1 cellular context compared by ENCODE assay signal in the genomic region with DNA sequence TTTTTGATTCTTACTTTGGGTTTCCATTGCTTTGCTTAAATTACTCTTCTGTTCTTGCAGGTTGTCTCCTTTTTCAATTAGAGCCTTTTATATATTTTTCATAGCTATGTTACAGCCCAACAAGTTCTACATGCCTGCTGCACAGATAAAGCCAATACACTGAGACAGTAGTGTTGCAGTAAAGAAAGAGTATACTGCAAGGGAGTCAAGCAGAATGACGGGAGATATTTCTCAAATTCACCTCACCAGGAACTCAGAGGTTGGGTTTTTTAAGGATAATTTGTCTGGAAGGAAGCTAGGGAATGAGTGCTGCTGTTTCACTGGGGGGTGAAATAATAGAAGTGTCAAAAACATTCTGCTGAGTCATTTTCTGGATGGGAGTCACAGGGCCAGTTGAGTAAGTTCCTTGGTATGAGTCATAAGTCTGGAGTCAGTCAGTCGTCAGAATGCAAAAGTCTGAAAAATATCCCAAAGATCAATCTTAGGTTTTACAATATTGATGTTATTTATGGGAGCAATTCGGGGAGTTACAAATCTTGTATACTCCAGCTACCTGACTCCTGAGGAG.
TF ChIP-seq lines count a peak whose summit lies in the region.

No MANE protein-coding gene starts in this region.

TF ChIP-seq in K562, 482 proteins besides CTCF, POLR2A, EP300 and RAD21 (continued from another document and continues in another):
- TF ChIP-seq, protein P1, sequence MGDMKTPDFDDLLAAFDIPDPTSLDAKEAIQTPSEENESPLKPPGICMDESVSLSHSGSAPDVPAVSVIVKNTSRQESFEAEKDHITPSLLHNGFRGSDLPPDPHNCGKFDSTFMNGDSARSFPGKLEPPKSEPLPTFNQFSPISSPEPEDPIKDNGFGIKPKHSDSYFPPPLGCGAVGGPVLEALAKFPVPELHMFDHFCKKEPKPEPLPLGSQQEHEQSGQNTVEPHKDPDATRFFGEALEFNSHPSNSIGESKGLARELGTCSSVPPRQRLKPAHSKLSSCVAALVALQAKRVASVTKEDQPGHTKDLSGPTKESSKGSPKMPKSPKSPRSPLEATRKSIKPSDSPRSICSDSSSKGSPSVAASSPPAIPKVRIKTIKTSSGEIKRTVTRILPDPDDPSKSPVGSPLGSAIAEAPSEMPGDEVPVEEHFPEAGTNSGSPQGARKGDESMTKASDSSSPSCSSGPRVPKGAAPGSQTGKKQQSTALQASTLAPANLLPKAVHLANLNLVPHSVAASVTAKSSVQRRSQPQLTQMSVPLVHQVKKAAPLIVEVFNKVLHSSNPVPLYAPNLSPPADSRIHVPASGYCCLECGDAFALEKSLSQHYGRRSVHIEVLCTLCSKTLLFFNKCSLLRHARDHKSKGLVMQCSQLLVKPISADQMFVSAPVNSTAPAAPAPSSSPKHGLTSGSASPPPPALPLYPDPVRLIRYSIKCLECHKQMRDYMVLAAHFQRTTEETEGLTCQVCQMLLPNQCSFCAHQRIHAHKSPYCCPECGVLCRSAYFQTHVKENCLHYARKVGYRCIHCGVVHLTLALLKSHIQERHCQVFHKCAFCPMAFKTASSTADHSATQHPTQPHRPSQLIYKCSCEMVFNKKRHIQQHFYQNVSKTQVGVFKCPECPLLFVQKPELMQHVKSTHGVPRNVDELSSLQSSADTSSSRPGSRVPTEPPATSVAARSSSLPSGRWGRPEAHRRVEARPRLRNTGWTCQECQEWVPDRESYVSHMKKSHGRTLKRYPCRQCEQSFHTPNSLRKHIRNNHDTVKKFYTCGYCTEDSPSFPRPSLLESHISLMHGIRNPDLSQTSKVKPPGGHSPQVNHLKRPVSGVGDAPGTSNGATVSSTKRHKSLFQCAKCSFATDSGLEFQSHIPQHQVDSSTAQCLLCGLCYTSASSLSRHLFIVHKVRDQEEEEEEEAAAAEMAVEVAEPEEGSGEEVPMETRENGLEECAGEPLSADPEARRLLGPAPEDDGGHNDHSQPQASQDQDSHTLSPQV (IDR thresholded peaks at IDR 0.05), result no peak
- TF ChIP-seq, protein P2, sequence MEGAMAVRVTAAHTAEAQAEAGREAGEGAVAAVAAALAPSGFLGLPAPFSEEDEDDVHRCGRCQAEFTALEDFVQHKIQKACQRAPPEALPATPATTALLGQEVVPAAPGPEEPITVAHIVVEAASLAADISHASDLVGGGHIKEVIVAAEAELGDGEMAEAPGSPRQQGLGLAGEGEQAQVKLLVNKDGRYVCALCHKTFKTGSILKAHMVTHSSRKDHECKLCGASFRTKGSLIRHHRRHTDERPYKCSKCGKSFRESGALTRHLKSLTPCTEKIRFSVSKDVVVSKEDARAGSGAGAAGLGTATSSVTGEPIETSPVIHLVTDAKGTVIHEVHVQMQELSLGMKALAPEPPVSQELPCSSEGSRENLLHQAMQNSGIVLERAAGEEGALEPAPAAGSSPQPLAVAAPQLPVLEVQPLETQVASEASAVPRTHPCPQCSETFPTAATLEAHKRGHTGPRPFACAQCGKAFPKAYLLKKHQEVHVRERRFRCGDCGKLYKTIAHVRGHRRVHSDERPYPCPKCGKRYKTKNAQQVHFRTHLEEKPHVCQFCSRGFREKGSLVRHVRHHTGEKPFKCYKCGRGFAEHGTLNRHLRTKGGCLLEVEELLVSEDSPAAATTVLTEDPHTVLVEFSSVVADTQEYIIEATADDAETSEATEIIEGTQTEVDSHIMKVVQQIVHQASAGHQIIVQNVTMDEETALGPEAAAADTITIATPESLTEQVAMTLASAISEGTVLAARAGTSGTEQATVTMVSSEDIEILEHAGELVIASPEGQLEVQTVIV (CRISPR knock-in tag; IDR thresholded peaks at IDR 0.05; ENCODE audit: borderline replicate concordance), result no peak
- TF ChIP-seq ZNF133 (CRISPR knock-in tag; IDR thresholded peaks at IDR 0.05), result no peak
- TF ChIP-seq MEIS2 (IDR thresholded peaks at IDR 0.05; ENCODE audit: partially characterized antibody), result no peak
- no peak for TF ChIP-seq SLC30A9 (CRISPR knock-in tag; IDR thresholded peaks at IDR 0.05)
- TF ChIP-seq HDAC1 (IDR thresholded peaks at IDR 0.05), result no peak
- TF ChIP-seq ZNF717 (CRISPR knock-in tag; IDR thresholded peaks at IDR 0.05), result no peak
- TF ChIP-seq ZNF41 (CRISPR knock-in tag; conservative IDR thresholded peaks at IDR 0.05), result no peak
- no peak for TF ChIP-seq ZNF778 (CRISPR knock-in tag; IDR thresholded peaks at IDR 0.05)
- no peak for TF ChIP-seq PCBP1 (IDR thresholded peaks at IDR 0.05; ENCODE audit: low read depth, low read length, poor library complexity, severe bottlenecking)
- no peak for TF ChIP-seq GATAD2B (IDR thresholded peaks at IDR 0.05; ENCODE audit: borderline replicate concordance)
- no peak for TF ChIP-seq SNIP1 (IDR thresholded peaks at IDR 0.05; ENCODE audit: low read depth)
- TF ChIP-seq, protein P3, sequence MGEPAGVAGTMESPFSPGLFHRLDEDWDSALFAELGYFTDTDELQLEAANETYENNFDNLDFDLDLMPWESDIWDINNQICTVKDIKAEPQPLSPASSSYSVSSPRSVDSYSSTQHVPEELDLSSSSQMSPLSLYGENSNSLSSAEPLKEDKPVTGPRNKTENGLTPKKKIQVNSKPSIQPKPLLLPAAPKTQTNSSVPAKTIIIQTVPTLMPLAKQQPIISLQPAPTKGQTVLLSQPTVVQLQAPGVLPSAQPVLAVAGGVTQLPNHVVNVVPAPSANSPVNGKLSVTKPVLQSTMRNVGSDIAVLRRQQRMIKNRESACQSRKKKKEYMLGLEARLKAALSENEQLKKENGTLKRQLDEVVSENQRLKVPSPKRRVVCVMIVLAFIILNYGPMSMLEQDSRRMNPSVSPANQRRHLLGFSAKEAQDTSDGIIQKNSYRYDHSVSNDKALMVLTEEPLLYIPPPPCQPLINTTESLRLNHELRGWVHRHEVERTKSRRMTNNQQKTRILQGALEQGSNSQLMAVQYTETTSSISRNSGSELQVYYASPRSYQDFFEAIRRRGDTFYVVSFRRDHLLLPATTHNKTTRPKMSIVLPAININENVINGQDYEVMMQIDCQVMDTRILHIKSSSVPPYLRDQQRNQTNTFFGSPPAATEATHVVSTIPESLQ (CRISPR knock-in tag; IDR thresholded peaks at IDR 0.05), result no peak
- TF ChIP-seq OTX1 (CRISPR knock-in tag; IDR thresholded peaks at IDR 0.05), result no peak
- TF ChIP-seq, protein P4, sequence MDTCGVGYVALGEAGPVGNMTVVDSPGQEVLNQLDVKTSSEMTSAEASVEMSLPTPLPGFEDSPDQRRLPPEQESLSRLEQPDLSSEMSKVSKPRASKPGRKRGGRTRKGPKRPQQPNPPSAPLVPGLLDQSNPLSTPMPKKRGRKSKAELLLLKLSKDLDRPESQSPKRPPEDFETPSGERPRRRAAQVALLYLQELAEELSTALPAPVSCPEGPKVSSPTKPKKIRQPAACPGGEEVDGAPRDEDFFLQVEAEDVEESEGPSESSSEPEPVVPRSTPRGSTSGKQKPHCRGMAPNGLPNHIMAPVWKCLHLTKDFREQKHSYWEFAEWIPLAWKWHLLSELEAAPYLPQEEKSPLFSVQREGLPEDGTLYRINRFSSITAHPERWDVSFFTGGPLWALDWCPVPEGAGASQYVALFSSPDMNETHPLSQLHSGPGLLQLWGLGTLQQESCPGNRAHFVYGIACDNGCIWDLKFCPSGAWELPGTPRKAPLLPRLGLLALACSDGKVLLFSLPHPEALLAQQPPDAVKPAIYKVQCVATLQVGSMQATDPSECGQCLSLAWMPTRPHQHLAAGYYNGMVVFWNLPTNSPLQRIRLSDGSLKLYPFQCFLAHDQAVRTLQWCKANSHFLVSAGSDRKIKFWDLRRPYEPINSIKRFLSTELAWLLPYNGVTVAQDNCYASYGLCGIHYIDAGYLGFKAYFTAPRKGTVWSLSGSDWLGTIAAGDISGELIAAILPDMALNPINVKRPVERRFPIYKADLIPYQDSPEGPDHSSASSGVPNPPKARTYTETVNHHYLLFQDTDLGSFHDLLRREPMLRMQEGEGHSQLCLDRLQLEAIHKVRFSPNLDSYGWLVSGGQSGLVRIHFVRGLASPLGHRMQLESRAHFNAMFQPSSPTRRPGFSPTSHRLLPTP (IDR thresholded peaks at IDR 0.05; ENCODE audit: borderline replicate concordance, extremely low read depth, insufficient read length), result no peak
- TF ChIP-seq ZNF24 (IDR thresholded peaks at IDR 0.05), result no peak
- no peak for TF ChIP-seq SMC3 (conservative IDR thresholded peaks at IDR 0.05; ENCODE audit: insufficient read depth, low read depth, low read length)
- TF ChIP-seq, protein P5, sequence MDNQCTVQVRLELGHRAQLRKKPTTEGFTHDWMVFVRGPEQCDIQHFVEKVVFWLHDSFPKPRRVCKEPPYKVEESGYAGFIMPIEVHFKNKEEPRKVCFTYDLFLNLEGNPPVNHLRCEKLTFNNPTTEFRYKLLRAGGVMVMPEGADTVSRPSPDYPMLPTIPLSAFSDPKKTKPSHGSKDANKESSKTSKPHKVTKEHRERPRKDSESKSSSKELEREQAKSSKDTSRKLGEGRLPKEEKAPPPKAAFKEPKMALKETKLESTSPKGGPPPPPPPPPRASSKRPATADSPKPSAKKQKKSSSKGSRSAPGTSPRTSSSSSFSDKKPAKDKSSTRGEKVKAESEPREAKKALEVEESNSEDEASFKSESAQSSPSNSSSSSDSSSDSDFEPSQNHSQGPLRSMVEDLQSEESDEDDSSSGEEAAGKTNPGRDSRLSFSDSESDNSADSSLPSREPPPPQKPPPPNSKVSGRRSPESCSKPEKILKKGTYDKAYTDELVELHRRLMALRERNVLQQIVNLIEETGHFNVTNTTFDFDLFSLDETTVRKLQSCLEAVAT (IDR thresholded peaks at IDR 0.05), result 0 out of 4 replicates have a peak, but pooled peaks of 1 of the 2 experiments have one; percentile 19
- TF ChIP-seq, protein P6, sequence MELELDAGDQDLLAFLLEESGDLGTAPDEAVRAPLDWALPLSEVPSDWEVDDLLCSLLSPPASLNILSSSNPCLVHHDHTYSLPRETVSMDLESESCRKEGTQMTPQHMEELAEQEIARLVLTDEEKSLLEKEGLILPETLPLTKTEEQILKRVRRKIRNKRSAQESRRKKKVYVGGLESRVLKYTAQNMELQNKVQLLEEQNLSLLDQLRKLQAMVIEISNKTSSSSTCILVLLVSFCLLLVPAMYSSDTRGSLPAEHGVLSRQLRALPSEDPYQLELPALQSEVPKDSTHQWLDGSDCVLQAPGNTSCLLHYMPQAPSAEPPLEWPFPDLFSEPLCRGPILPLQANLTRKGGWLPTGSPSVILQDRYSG (tag; conservative IDR thresholded peaks at IDR 0.05; ENCODE audit: low read depth), result no peak
- TF ChIP-seq NONO (IDR thresholded peaks at IDR 0.05; ENCODE audit: low read depth in 2 of 2, low read length in 1 of 2), result no peak
- TF ChIP-seq YBX1 (IDR thresholded peaks at IDR 0.05), result no peak
- TF ChIP-seq GTF2A2 (tag; IDR thresholded peaks at IDR 0.05), result no peak
- TF ChIP-seq, protein P7, sequence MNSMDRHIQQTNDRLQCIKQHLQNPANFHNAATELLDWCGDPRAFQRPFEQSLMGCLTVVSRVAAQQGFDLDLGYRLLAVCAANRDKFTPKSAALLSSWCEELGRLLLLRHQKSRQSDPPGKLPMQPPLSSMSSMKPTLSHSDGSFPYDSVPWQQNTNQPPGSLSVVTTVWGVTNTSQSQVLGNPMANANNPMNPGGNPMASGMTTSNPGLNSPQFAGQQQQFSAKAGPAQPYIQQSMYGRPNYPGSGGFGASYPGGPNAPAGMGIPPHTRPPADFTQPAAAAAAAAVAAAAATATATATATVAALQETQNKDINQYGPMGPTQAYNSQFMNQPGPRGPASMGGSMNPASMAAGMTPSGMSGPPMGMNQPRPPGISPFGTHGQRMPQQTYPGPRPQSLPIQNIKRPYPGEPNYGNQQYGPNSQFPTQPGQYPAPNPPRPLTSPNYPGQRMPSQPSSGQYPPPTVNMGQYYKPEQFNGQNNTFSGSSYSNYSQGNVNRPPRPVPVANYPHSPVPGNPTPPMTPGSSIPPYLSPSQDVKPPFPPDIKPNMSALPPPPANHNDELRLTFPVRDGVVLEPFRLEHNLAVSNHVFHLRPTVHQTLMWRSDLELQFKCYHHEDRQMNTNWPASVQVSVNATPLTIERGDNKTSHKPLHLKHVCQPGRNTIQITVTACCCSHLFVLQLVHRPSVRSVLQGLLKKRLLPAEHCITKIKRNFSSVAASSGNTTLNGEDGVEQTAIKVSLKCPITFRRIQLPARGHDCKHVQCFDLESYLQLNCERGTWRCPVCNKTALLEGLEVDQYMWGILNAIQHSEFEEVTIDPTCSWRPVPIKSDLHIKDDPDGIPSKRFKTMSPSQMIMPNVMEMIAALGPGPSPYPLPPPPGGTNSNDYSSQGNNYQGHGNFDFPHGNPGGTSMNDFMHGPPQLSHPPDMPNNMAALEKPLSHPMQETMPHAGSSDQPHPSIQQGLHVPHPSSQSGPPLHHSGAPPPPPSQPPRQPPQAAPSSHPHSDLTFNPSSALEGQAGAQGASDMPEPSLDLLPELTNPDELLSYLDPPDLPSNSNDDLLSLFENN (IDR thresholded peaks at IDR 0.05; ENCODE audit: low read depth in 2 of 2, low read length in 2 of 2), result no peak
- TF ChIP-seq, protein P8, sequence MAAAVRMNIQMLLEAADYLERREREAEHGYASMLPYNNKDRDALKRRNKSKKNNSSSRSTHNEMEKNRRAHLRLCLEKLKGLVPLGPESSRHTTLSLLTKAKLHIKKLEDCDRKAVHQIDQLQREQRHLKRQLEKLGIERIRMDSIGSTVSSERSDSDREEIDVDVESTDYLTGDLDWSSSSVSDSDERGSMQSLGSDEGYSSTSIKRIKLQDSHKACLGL (CRISPR knock-in tag; IDR thresholded peaks at IDR 0.05; ENCODE audit: borderline replicate concordance, poor library complexity, severe bottlenecking), result no peak
- TF ChIP-seq EGR1 (conservative IDR thresholded peaks at IDR 0.05), result no peak
